Comparison of ENCODE assay signal across 15 cellular contexts in genomic region chr4:40066651-40067050, GRCh38. TPM values are rescaled to one million over a fixed set of nuclear protein-coding genes. Genes with fewer than 3 reads are reported as not detected.
DNase-seq lines count a peak whose midpoint lies in the region; ATAC-seq and TF ChIP-seq lines count a peak whose summit lies in the region.
"Had no signal": no experiment of that assay in that cellular context is flagged by ENCODE, and none has a peak within 500 bp of the region (broad histone marks: within the 10 kb centered on the region; RNA-seq: fewer than 3 reads in every experiment).

No MANE protein-coding gene starts in this region.

- H3K4me1 ChIP-seq in MM.1S (ENCODE audit: low read length) (no peaks in the 10 kb centered on the region), neutrophil (ENCODE audit: control insufficient read depth in 1 of 2, insufficient read depth in 1 of 2, low read depth in 1 of 2, low read length in 1 of 2) (peaks cover 32 to 38% of the 10 kb centered on the region in 2 experiments)

- DNase-seq in activated naive CD8-positive, alpha-beta T cell treated with anti-CD3 and anti-CD28 coated beads for 36 hours: no peak
- DNase-seq in MM.1S: peak; percentile 28
- no peak for DNase-seq in activated CD8-positive, alpha-beta T cell treated with anti-CD3 and anti-CD28 coated beads for 36 hours
- DNase-seq: Calu3, KBM-7, NCI-H1436, NCI-H2029, NCI-H2171 treated with DMSO at 0.1 percent for 48 hours, NCI-H774 had no signal

- H3K4me3 ChIP-seq in MM.1S (ENCODE audit: low read length) (no peak overlapping the region), neutrophil (ENCODE audit: low read depth in 1 of 2, low read length in 1 of 2) (no peak overlapping the region)
- H3K4me3 ChIP-seq: GM23338 had no signal

- H3K36me3 Mint-ChIP-seq in activated naive CD8-positive, alpha-beta T cell: peaks cover 16% of the 10 kb centered on the region
- H3K36me3 Mint-ChIP-seq in activated naive CD8-positive, alpha-beta T cell treated with anti-CD3 and anti-CD28 coated beads for 36 hours: peaks cover 56% of the 10 kb centered on the region
- peaks cover 32% of the 10 kb centered on the region for H3K36me3 Mint-ChIP-seq in activated CD8-positive, alpha-beta T cell treated with anti-CD3 and anti-CD28 coated beads for 36 hours (ENCODE audit: low read depth)

- H3K9me2 ChIP-seq in MM.1S (replicated peaks; ENCODE audit: insufficient read depth, low read length): no peaks in the 10 kb centered on the region

- peaks cover 58% of the 10 kb centered on the region for H3K4me1 Mint-ChIP-seq in activated naive CD8-positive, alpha-beta T cell (ENCODE audit: low read depth)
- peaks cover 44% of the 10 kb centered on the region for H3K4me1 Mint-ChIP-seq in activated naive CD8-positive, alpha-beta T cell treated with anti-CD3 and anti-CD28 coated beads for 36 hours
- peaks cover 52% of the 10 kb centered on the region for H3K4me1 Mint-ChIP-seq in activated CD8-positive, alpha-beta T cell treated with anti-CD3 and anti-CD28 coated beads for 36 hours (ENCODE audit: low read depth)
- H3K4me1 Mint-ChIP-seq: GM23338 had no signal

- POLR2A ChIA-PET in activated CD8-positive, alpha-beta T cell treated with anti-CD3 and anti-CD28 coated beads for 36 hours (lab: Charles Lee): interaction anchor here (0.6 to 2.0 kb wide), 6 partner anchors 9 to 596 kb away, joined by 3 to 6 read pairs (median 3); no protein-coding TSS in a partner anchor

- H3K27me3 ChIP-seq in MM.1S (replicated peaks; ENCODE audit: insufficient read depth, low read length) (no peaks in the 10 kb centered on the region), neutrophil (no peaks in the 10 kb centered on the region)

- H3K4me2 ChIP-seq in MM.1S (ENCODE audit: low read depth, low read length): no peak overlapping the region
- H3K4me2 ChIP-seq: GM23338 had no signal

- H2AFZ ChIP-seq in MM.1S (ENCODE audit: low read length): no peak overlapping the region
- H2AFZ ChIP-seq: GM23338 had no signal

- no peaks in the 10 kb centered on the region for H3K27me3 Mint-ChIP-seq in activated naive CD8-positive, alpha-beta T cell
- no peaks in the 10 kb centered on the region for H3K27me3 Mint-ChIP-seq in activated naive CD8-positive, alpha-beta T cell treated with anti-CD3 and anti-CD28 coated beads for 36 hours
- no peaks in the 10 kb centered on the region for H3K27me3 Mint-ChIP-seq in activated CD8-positive, alpha-beta T cell treated with anti-CD3 and anti-CD28 coated beads for 36 hours

- H3K9me3 ChIP-seq in MM.1S (replicated peaks; ENCODE audit: insufficient read depth, low read length) (no peaks in the 10 kb centered on the region), neutrophil (no peaks in the 10 kb centered on the region)

- H3K4me3 Mint-ChIP-seq in activated naive CD8-positive, alpha-beta T cell: peak overlapping the region; percentile 40
- H3K4me3 Mint-ChIP-seq in activated naive CD8-positive, alpha-beta T cell treated with anti-CD3 and anti-CD28 coated beads for 36 hours: no peak overlapping the region
- no peak overlapping the region for H3K4me3 Mint-ChIP-seq in activated CD8-positive, alpha-beta T cell treated with anti-CD3 and anti-CD28 coated beads for 36 hours
- H3K4me3 Mint-ChIP-seq: GM23338 had no signal

- peak overlapping the region; percentile 80 for H3K27ac Mint-ChIP-seq in activated naive CD8-positive, alpha-beta T cell
- H3K27ac Mint-ChIP-seq in activated naive CD8-positive, alpha-beta T cell treated with anti-CD3 and anti-CD28 coated beads for 36 hours: no peak overlapping the region
- peak overlapping the region; percentile 25 for H3K27ac Mint-ChIP-seq in activated CD8-positive, alpha-beta T cell treated with anti-CD3 and anti-CD28 coated beads for 36 hours
- H3K27ac Mint-ChIP-seq: GM23338 had no signal

- H3K27ac ChIP-seq in MM.1S (ENCODE audit: low read length) (no peak overlapping the region), neutrophil (peak overlapping the region; percentile 23)

- intact Hi-C loops in activated CD8-positive, alpha-beta T cell treated with anti-CD3 and anti-CD28 coated beads for 36 hours (cut with micrococcal nuclease): no loop called here

- H4K20me1 ChIP-seq in MM.1S (ENCODE audit: insufficient read depth, low read length): no peaks in the 10 kb centered on the region

- ATAC-seq in activated CD8-positive, alpha-beta T cell treated with anti-CD3 and anti-CD28 coated beads for 36 hours: peak; percentile 55
- ATAC-seq in GM21526 (IDR thresholded peaks at IDR 0.05; ENCODE audit: low FRiP score, unreplicated experiment) (no peak), HG02763 (IDR thresholded peaks at IDR 0.05; ENCODE audit: unreplicated experiment) (no peak)
- ATAC-seq: GM23338, HCT116 had no signal

- peaks cover 84% of the 10 kb centered on the region for H3K79me2 ChIP-seq in MM.1S (ENCODE audit: low read length)

- no peaks in the 10 kb centered on the region for H3F3A ChIP-seq in MM.1S (ENCODE audit: insufficient read depth, low read length)

- H3K9ac ChIP-seq in MM.1S (ENCODE audit: low read length): no peak overlapping the region

- TF ChIP-seq CTCF in MM.1S (IDR thresholded peaks at IDR 0.05; ENCODE audit: low read length) (no peak), neutrophil (IDR thresholded peaks at IDR 0.05) (no peak)
- TF ChIP-seq CTCF in activated CD8-positive, alpha-beta T cell treated with anti-CD3 and anti-CD28 coated beads for 36 hours (IDR thresholded peaks at IDR 0.05): no peak

- H3K36me3 ChIP-seq in MM.1S (replicated peaks; ENCODE audit: insufficient read depth, low read length) (no peaks in the 10 kb centered on the region), neutrophil (no peaks in the 10 kb centered on the region)

- H3K9me3 Mint-ChIP-seq in activated naive CD8-positive, alpha-beta T cell (ENCODE audit: low read depth): no peaks in the 10 kb centered on the region
- H3K9me3 Mint-ChIP-seq in activated naive CD8-positive, alpha-beta T cell treated with anti-CD3 and anti-CD28 coated beads for 36 hours: no peaks in the 10 kb centered on the region
- H3K9me3 Mint-ChIP-seq in activated CD8-positive, alpha-beta T cell treated with anti-CD3 and anti-CD28 coated beads for 36 hours: peaks cover 3% of the 10 kb centered on the region
- H3K9me3 Mint-ChIP-seq: GM23338 had no signal

- CTCF ChIA-PET in activated CD8-positive, alpha-beta T cell treated with anti-CD3 and anti-CD28 coated beads for 36 hours (lab: Charles Lee): no interaction called here

RNA-seq across cellular contexts. Expression of gene N4BP2, which starts 10.0 kb away (rescaled TPM):
- 10 to 100 TPM; 17.6 to 21.9 TPM for total RNA-seq in activated naive CD8-positive, alpha-beta T cell treated with anti-CD3 and anti-CD28 coated beads for 36 hours
- 10 to 100 TPM; 17.4 to 17.5 TPM for total RNA-seq in activated CD8-positive, alpha-beta T cell treated with anti-CD3 and anti-CD28 coated beads for 36 hours
